18 cellular contexts compared by ENCODE assay signal in genomic region chr7:149615690-149616270, GRCh38.
A peak's percentile ranks its signal among the peaks of the same experiment; 100 is the strongest.
DNase-seq lines count a peak whose midpoint lies in the region; ATAC-seq and TF ChIP-seq lines count a peak whose summit lies in the region.
"Had no signal": no experiment of that assay in that cellular context is flagged by ENCODE, and none has a peak within 500 bp of the region (broad histone marks: within the 10 kb centered on the region; RNA-seq: fewer than 3 reads in every experiment).

No MANE protein-coding gene starts in this region.

- DNase-seq in LNCaP clone FGC (ENCODE audit: low read depth) (no peak), right cardiac atrium (peak; percentile 30 to 72 (median 68)), kidney tubule cell (ENCODE audit: low spot score) (no peak), Peyer's patch (no peak)
- DNase-seq in central memory CD8-positive, alpha-beta T cell (ENCODE audit: low spot score in 2 of 2) = no peak
- DNase-seq: activated naive CD8-positive, alpha-beta T cell treated with anti-CD3 and anti-CD28 coated beads for 36 hours; activated T-cell treated with anti-CD3 and anti-CD28 coated beads, Interleukin-2, amount 50 U/mL, for 24 hours; CD8-positive, alpha-beta T cell; DMS79 treated with DMSO at 0.1 percent for 48 hours; NCI-H2029; NCI-H524 treated with DMSO at 0.1 percent for 48 hours; stimulated activated CD4-positive, alpha-beta T cell treated with anti-CD3 and anti-CD28 coated beads, Interleukin-4, amount 100 ng/mL, for 1 hour; substantia nigra had no signal

- H3K27me3 ChIP-seq in right cardiac atrium (ENCODE audit: control insufficient read depth, insufficient read depth) (no peaks in the 10 kb centered on the region), Peyer's patch (no peaks in the 10 kb centered on the region)
- H3K27me3 ChIP-seq: breast epithelium had no signal

- peaks cover 0 to 100% (median 0%) of the 10 kb centered on the region in 3 donors for H3K36me3 ChIP-seq in Peyer's patch
- H3K36me3 ChIP-seq: breast epithelium had no signal

- peaks cover 43% of the 10 kb centered on the region for H3K4me1 Mint-ChIP-seq in central memory CD8-positive, alpha-beta T cell

- H3K27ac ChIP-seq in 22Rv1 (no peak overlapping the region), right cardiac atrium (ENCODE audit: low read length) (peak overlapping the region; percentile 25), Peyer's patch (no peak overlapping the region)
- H3K27ac ChIP-seq: breast epithelium, skin epidermis had no signal

- peak; percentile 26; the same call in 1 of the 2 replicates for TF ChIP-seq CTCF in 22Rv1 (IDR thresholded peaks at IDR 0.05)
- TF ChIP-seq CTCF in LNCaP clone FGC (IDR thresholded peaks at IDR 0.05; ENCODE audit: control insufficient read depth, extremely low read depth, insufficient read depth) = 0 out of 2 replicates have a peak, but pooled peaks have one; percentile 19
- TF ChIP-seq CTCF in Peyer's patch (IDR thresholded peaks at IDR 0.05) = no peak

- H3K9me3 Mint-ChIP-seq in central memory CD8-positive, alpha-beta T cell = no peaks in the 10 kb centered on the region
- H3K9me3 Mint-ChIP-seq: activated naive CD8-positive, alpha-beta T cell treated with anti-CD3 and anti-CD28 coated beads for 36 hours; activated T-cell treated with anti-CD3 and anti-CD28 coated beads, Interleukin-2, amount 50 U/mL, for 24 hours; CD8-positive, alpha-beta T cell had no signal

- ATAC-seq in central memory CD8-positive, alpha-beta T cell (replicated peaks; ENCODE audit: extremely low read depth, poor library complexity, severe bottlenecking) = no peak
- ATAC-seq in right cardiac atrium (peak; percentile 74 to 77), GM18511 (IDR thresholded peaks at IDR 0.05; ENCODE audit: unreplicated experiment) (no peak), HG03045 (IDR thresholded peaks at IDR 0.05; ENCODE audit: unreplicated experiment) (no peak)
- ATAC-seq: CD8-positive, alpha-beta T cell had no signal

- H3K4me3 ChIP-seq in LNCaP clone FGC (ENCODE audit: low read depth, low read length) = no peak overlapping the region
- no peak overlapping the region for H3K4me3 ChIP-seq in right cardiac atrium (ENCODE audit: low read length)
- no peak overlapping the region for H3K4me3 ChIP-seq in Peyer's patch
- H3K4me3 ChIP-seq: breast epithelium, skin epidermis had no signal

- H3K27me3 Mint-ChIP-seq in central memory CD8-positive, alpha-beta T cell = no peaks in the 10 kb centered on the region
- H3K27me3 Mint-ChIP-seq: activated naive CD8-positive, alpha-beta T cell treated with anti-CD3 and anti-CD28 coated beads for 36 hours; activated T-cell treated with anti-CD3 and anti-CD28 coated beads, Interleukin-2, amount 50 U/mL, for 24 hours had no signal

- H3K27ac Mint-ChIP-seq in central memory CD8-positive, alpha-beta T cell (ENCODE audit: low read depth) = peak overlapping the region; percentile 63
- H3K27ac Mint-ChIP-seq: activated naive CD8-positive, alpha-beta T cell treated with anti-CD3 and anti-CD28 coated beads for 36 hours; activated T-cell treated with anti-CD3 and anti-CD28 coated beads, Interleukin-2, amount 50 U/mL, for 24 hours; CD8-positive, alpha-beta T cell had no signal

- no peak for TF ChIP-seq POLR2A in Peyer's patch (IDR thresholded peaks at IDR 0.05)

- intact Hi-C loops in right cardiac atrium (cut with DNase I) = loop anchor here in 1 of 4 donors (10.0 kb wide), 1 partner anchor 111 kb away; no protein-coding TSS in a partner anchor

- H3K4me3 Mint-ChIP-seq in central memory CD8-positive, alpha-beta T cell = no peak overlapping the region
- H3K4me3 Mint-ChIP-seq: activated naive CD8-positive, alpha-beta T cell treated with anti-CD3 and anti-CD28 coated beads for 36 hours; activated T-cell treated with anti-CD3 and anti-CD28 coated beads, Interleukin-2, amount 50 U/mL, for 24 hours; CD8-positive, alpha-beta T cell had no signal

- H3K36me3 Mint-ChIP-seq in central memory CD8-positive, alpha-beta T cell (ENCODE audit: insufficient read depth) = peaks cover 78% of the 10 kb centered on the region

- H3K9me3 ChIP-seq in right cardiac atrium (ENCODE audit: control insufficient read depth, low read length) = no peaks in the 10 kb centered on the region
- no peaks in the 10 kb centered on the region for H3K9me3 ChIP-seq in Peyer's patch
- H3K9me3 ChIP-seq: breast epithelium had no signal

- H3K4me1 ChIP-seq in right cardiac atrium (ENCODE audit: control insufficient read depth, insufficient read depth, low read length) (peaks cover 6% of the 10 kb centered on the region), Peyer's patch (no peaks in the 10 kb centered on the region)
- H3K4me1 ChIP-seq: breast epithelium had no signal

- 54% methylated on average over 13 of the region's 13 CpGs for WGBS in right cardiac atrium

Comparison
In these comparisons a context has a peak if more than half of its experiments do, and no peak if none do; other contexts are left out.
1. CTCF ChIP-seq: peak in 22Rv1 (single experiment) and LNCaP clone FGC (single experiment); none in Peyer's patch (0 of 6).
2. DNase-seq: peak in right cardiac atrium (3 of 3); none in LNCaP clone FGC (single experiment), central memory CD8-positive, alpha-beta T cell (0 of 2), kidney tubule cell (single experiment) and Peyer's patch (0 of 3).
3. ATAC-seq: peak in right cardiac atrium (2 of 2); none in central memory CD8-positive, alpha-beta T cell (single experiment), GM18511 (single experiment) and HG03045 (single experiment).